2 cellular contexts compared by ENCODE assay signal in genomic region chr4:145639281-145639680, GRCh38.
TF ChIP-seq lines count a peak whose summit lies in the region.

No MANE protein-coding gene starts in this region.

TF ChIP-seq in HCT116, 20 proteins besides CTCF, POLR2A, EP300 and RAD21:
- TF ChIP-seq ZFX (IDR thresholded peaks at IDR 0.05) (no peak), CEBPB (IDR thresholded peaks at IDR 0.05; ENCODE audit: low read depth) (no peak), SIN3A (IDR thresholded peaks at IDR 0.05; ENCODE audit: low read depth) (no peak), REST (IDR thresholded peaks at IDR 0.05; ENCODE audit: low read depth) (no peak), SP1 (IDR thresholded peaks at IDR 0.05; ENCODE audit: low read depth) (no peak), FOSL1 (IDR thresholded peaks at IDR 0.05; ENCODE audit: low read depth) (no peak)
TF ChIP-seq in HCT116: peak in this region for 0.

TF ChIP-seq in K562, 482 proteins besides CTCF, POLR2A, EP300 and RAD21:
- TF ChIP-seq ZNF121 (CRISPR knock-in tag; conservative IDR thresholded peaks at IDR 0.05) = no peak
- no peak for TF ChIP-seq SNAPC5 (CRISPR knock-in tag; IDR thresholded peaks at IDR 0.05)
- no peak for TF ChIP-seq PHF21A (IDR thresholded peaks at IDR 0.05; ENCODE audit: borderline replicate concordance, low read depth)
- TF ChIP-seq HLTF (IDR thresholded peaks at IDR 0.05) = no peak
- TF ChIP-seq ZNF778 (CRISPR knock-in tag; IDR thresholded peaks at IDR 0.05) = no peak
- TF ChIP-seq TAF15 (IDR thresholded peaks at IDR 0.05; ENCODE audit: low read depth, low read length) = no peak
- no peak for TF ChIP-seq GTF2B (IDR thresholded peaks at IDR 0.05; ENCODE audit: extremely low read depth, insufficient read length)
- TF ChIP-seq SNIP1 (IDR thresholded peaks at IDR 0.05; ENCODE audit: low read depth) = no peak
- no peak for TF ChIP-seq ZNF444 (CRISPR knock-in tag; IDR thresholded peaks at IDR 0.05)
- no peak for TF ChIP-seq POLR2B (IDR thresholded peaks at IDR 0.05; ENCODE audit: low read depth, partially characterized antibody)
- no peak for TF ChIP-seq KDM5B (IDR thresholded peaks at IDR 0.05; ENCODE audit: insufficient replicate concordance, low read depth, low read length)
- TF ChIP-seq ZNF589 (CRISPR knock-in tag; IDR thresholded peaks at IDR 0.05; ENCODE audit: low read depth) = no peak
- TF ChIP-seq LARP7 (IDR thresholded peaks at IDR 0.05) = no peak
